ENCODE assay signal across 1 cellular context in genomic region chr10:132520147-132520811, GRCh38.
A peak's percentile ranks its signal among the peaks of the same experiment; 100 is the strongest.
TF ChIP-seq lines count a peak whose summit lies in the region.

No MANE protein-coding gene starts in this region.

TF ChIP-seq in K562, 482 proteins besides CTCF, POLR2A, EP300 and RAD21 (continued from another document):
- TF ChIP-seq ZNF586 (CRISPR knock-in tag; conservative IDR thresholded peaks at IDR 0.05) (no peak), ZBTB33 (CRISPR knock-in tag; IDR thresholded peaks at IDR 0.05) (peak; percentile 58; the same call in 1 of the 2 replicates)
- TF ChIP-seq, protein P1, sequence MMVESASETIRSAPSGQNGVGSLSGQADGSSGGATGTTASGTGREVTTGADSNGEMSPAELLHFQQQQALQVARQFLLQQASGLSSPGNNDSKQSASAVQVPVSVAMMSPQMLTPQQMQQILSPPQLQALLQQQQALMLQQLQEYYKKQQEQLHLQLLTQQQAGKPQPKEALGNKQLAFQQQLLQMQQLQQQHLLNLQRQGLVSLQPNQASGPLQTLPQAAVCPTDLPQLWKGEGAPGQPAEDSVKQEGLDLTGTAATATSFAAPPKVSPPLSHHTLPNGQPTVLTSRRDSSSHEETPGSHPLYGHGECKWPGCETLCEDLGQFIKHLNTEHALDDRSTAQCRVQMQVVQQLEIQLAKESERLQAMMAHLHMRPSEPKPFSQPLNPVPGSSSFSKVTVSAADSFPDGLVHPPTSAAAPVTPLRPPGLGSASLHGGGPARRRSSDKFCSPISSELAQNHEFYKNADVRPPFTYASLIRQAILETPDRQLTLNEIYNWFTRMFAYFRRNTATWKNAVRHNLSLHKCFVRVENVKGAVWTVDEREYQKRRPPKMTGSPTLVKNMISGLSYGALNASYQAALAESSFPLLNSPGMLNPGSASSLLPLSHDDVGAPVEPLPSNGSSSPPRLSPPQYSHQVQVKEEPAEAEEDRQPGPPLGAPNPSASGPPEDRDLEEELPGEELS (CRISPR knock-in tag; IDR thresholded peaks at IDR 0.05; ENCODE audit: borderline replicate concordance), result no peak
- TF ChIP-seq, protein P2, sequence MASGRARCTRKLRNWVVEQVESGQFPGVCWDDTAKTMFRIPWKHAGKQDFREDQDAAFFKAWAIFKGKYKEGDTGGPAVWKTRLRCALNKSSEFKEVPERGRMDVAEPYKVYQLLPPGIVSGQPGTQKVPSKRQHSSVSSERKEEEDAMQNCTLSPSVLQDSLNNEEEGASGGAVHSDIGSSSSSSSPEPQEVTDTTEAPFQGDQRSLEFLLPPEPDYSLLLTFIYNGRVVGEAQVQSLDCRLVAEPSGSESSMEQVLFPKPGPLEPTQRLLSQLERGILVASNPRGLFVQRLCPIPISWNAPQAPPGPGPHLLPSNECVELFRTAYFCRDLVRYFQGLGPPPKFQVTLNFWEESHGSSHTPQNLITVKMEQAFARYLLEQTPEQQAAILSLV (tag; IDR thresholded peaks at IDR 0.05), result no peak
